In genomic region chr6:152207915-152208714, GRCh38 we compare ENCODE assay signal across 27 cellular contexts.
DNase-seq lines count a peak whose midpoint lies in the region; ATAC-seq and FAIRE-seq lines count a peak whose summit lies in the region.
"Had no signal": no experiment of that assay in that cellular context is flagged by ENCODE, and none has a peak within 500 bp of the region (broad histone marks: within the 10 kb centered on the region; RNA-seq: fewer than 3 reads in every experiment).

No MANE protein-coding gene starts in this region.

- no peak for ATAC-seq in GM18867 (IDR thresholded peaks at IDR 0.05; ENCODE audit: unreplicated experiment)
- ATAC-seq: activated CD4-positive, alpha-beta T cell treated with anti-CD3 and anti-CD28 coated beads for 36 hours; activated T-cell treated with anti-CD3 and anti-CD28 coated beads, Interleukin-2, amount 50 U/mL, for 4 hours; left lung; natural killer cell had no signal

- DNase-seq in NCI-H1092 treated with DMSO at 0.1 percent for 48 hours (lab: John Stamatoyannopoulos, UW): peak; percentile 6
- DNase-seq in NCI-H1092 (lab: John Stamatoyannopoulos, UW): no peak
- peak; percentile 98 for DNase-seq in NCI-H146 (lab: John Stamatoyannopoulos, UW)
- DNase-seq in NCI-H748 (lab: John Stamatoyannopoulos, UW; ENCODE audit: unreplicated experiment): peak; percentile 97
- DNase-seq in T-helper 9 cell: no peak
- DNase-seq in DMS 273 (lab: John Stamatoyannopoulos, UW; ENCODE audit: unreplicated experiment): no peak
- DNase-seq: activated CD4-positive, alpha-beta T cell treated with anti-CD3 and anti-CD28 coated beads for 36 hours; activated T-cell treated with anti-CD3 and anti-CD28 coated beads, Interleukin-2, amount 50 U/mL, for 4 hours; CD4-positive, alpha-beta memory T cell; DMS79; endodermal cell; GF-D8; hippocampal formation; immature natural killer cell; Kasumi-1; left lung; MV-4-11; natural killer cell; small intestine; stimulated activated CD4-positive, alpha-beta T cell treated with anti-CD3 and anti-CD28 coated beads, Interleukin-1b, Interleukin-23, amount 100 ng/mL, for 48 hours; T-helper 2 cell had no signal

- FAIRE-seq in islet of Langerhans (lab: Jason Lieb, UNC): peak; percentile 96
- FAIRE-seq: frontal cortex, H54, HTR-8/SVneo, RCC 7860, small intestine had no signal

Comparison
In these comparisons a context has a peak if more than half of its experiments do, and no peak if none do; other contexts are left out.
1. DNase-seq: peak in NCI-H1092 treated with DMSO at 0.1 percent for 48 hours (single experiment), NCI-H146 (single experiment) and NCI-H748 (single experiment); none in NCI-H1092 (single experiment), T-helper 9 cell (single experiment) and DMS 273 (single experiment).